1 cellular context compared by ENCODE assay signal in the genomic region with DNA sequence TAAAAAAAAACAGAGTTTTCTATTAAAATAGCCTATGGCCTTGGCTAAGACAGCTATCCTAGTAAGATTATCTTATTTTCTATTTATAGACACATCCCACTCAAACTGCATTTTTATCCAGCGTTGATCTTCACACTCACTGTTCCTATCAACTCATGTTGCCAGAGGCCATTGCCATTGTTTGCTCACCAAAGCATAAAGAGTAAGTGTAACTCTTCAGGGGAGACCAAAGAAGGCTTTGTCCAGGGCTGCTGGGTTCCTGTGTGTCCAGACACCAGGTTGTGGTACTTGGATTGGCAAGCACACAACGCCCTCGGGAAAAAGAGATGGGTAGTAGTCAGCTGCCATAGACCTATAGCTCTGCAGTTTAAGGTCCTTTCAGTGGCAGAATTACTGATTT.
TF ChIP-seq lines count a peak whose summit lies in the region.

No MANE protein-coding gene starts in this region.

TF ChIP-seq in GM23338, 12 proteins besides CTCF, POLR2A, EP300 and RAD21 (continued from another document):
- TF ChIP-seq ZNF462 (CRISPR knock-in tag; IDR thresholded peaks at IDR 0.05) (no peak), CREB1 (CRISPR knock-in tag; IDR thresholded peaks at IDR 0.05; ENCODE audit: low read depth) (no peak), NANOG (IDR thresholded peaks at IDR 0.05; ENCODE audit: borderline replicate concordance) (no peak), EZH2phosphoT487 (IDR thresholded peaks at IDR 0.05; ENCODE audit: unreplicated experiment) (no peak), EZH2 (IDR thresholded peaks at IDR 0.05; ENCODE audit: low read depth, unreplicated experiment) (no peak)
- TF ChIP-seq, protein P1, sequence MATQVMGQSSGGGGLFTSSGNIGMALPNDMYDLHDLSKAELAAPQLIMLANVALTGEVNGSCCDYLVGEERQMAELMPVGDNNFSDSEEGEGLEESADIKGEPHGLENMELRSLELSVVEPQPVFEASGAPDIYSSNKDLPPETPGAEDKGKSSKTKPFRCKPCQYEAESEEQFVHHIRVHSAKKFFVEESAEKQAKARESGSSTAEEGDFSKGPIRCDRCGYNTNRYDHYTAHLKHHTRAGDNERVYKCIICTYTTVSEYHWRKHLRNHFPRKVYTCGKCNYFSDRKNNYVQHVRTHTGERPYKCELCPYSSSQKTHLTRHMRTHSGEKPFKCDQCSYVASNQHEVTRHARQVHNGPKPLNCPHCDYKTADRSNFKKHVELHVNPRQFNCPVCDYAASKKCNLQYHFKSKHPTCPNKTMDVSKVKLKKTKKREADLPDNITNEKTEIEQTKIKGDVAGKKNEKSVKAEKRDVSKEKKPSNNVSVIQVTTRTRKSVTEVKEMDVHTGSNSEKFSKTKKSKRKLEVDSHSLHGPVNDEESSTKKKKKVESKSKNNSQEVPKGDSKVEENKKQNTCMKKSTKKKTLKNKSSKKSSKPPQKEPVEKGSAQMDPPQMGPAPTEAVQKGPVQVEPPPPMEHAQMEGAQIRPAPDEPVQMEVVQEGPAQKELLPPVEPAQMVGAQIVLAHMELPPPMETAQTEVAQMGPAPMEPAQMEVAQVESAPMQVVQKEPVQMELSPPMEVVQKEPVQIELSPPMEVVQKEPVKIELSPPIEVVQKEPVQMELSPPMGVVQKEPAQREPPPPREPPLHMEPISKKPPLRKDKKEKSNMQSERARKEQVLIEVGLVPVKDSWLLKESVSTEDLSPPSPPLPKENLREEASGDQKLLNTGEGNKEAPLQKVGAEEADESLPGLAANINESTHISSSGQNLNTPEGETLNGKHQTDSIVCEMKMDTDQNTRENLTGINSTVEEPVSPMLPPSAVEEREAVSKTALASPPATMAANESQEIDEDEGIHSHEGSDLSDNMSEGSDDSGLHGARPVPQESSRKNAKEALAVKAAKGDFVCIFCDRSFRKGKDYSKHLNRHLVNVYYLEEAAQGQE (IDR thresholded peaks at IDR 0.05; ENCODE audit: unreplicated experiment), result no peak
- TF ChIP-seq, protein P2, sequence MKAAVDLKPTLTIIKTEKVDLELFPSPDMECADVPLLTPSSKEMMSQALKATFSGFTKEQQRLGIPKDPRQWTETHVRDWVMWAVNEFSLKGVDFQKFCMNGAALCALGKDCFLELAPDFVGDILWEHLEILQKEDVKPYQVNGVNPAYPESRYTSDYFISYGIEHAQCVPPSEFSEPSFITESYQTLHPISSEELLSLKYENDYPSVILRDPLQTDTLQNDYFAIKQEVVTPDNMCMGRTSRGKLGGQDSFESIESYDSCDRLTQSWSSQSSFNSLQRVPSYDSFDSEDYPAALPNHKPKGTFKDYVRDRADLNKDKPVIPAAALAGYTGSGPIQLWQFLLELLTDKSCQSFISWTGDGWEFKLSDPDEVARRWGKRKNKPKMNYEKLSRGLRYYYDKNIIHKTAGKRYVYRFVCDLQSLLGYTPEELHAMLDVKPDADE (IDR thresholded peaks at IDR 0.05), result no peak
